ENCODE assay signal across 16 cellular contexts in the genomic region with DNA sequence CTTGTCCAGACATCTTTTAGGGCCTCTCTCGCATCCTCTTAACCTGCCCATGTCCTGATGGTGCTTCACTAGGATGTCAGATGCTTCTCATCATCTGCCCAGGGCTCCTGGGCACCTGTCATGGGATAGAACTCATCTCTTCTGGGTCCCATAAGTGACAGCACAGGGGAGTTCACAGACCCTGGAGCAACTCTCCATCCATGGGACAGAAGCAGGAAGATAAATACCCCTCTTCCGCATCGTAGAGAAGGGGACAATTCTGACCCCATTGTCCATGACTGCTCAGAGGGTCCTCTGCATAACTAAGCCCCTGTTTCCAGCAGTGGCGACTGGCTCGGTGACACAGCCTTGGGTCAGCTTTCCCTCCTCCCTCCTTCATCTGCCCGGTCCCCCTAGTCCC.
"Had no signal": no experiment of that assay in that cellular context is flagged by ENCODE, and none has a peak within 500 bp of the region (broad histone marks: within the 10 kb centered on the region; RNA-seq: fewer than 3 reads in every experiment).

No MANE protein-coding gene starts in this region.

- ATAC-seq: activated T-helper 17 cell treated with anti-CD3 and anti-CD28 coated beads, Interleukin-2, amount 50 U/mL, for 72 hours; stimulated activated naive CD8-positive, alpha-beta T cell treated with anti-CD3 and anti-CD28 coated beads, Interleukin-15, amount 100 ng/mL, for 72 hours had no signal

- H3K9me3 ChIP-seq: adrenal gland, colonic mucosa had no signal

- H3K27ac ChIP-seq: cardiac muscle cell, colonic mucosa, lower lobe of right lung, SK-N-MC had no signal

- H3K9me3 Mint-ChIP-seq: immature natural killer cell; stimulated activated naive CD8-positive, alpha-beta T cell treated with anti-CD3 and anti-CD28 coated beads, Interleukin-15, amount 100 ng/mL, for 72 hours had no signal

- H3K4me3 Mint-ChIP-seq: activated T-helper 17 cell treated with anti-CD3 and anti-CD28 coated beads, Interleukin-2, amount 50 U/mL, for 72 hours; immature natural killer cell; mesothelial cell of epicardium; stimulated activated naive CD8-positive, alpha-beta T cell treated with anti-CD3 and anti-CD28 coated beads, Interleukin-15, amount 100 ng/mL, for 72 hours had no signal

- H3K27ac Mint-ChIP-seq: activated T-helper 17 cell treated with anti-CD3 and anti-CD28 coated beads, Interleukin-2, amount 50 U/mL, for 72 hours; immature natural killer cell; stimulated activated naive CD8-positive, alpha-beta T cell treated with anti-CD3 and anti-CD28 coated beads, Interleukin-15, amount 100 ng/mL, for 72 hours had no signal

- H3K4me3 ChIP-seq: adrenal gland, cardiac muscle cell, colonic mucosa, lower lobe of right lung, SK-N-MC, skin epidermis had no signal

- H3K4me1 Mint-ChIP-seq: activated T-helper 17 cell treated with anti-CD3 and anti-CD28 coated beads, Interleukin-2, amount 50 U/mL, for 72 hours; immature natural killer cell; stimulated activated naive CD8-positive, alpha-beta T cell treated with anti-CD3 and anti-CD28 coated beads, Interleukin-15, amount 100 ng/mL, for 72 hours had no signal

- H3K4me1 ChIP-seq: adrenal gland, colonic mucosa, lower lobe of right lung had no signal

- DNase-seq: activated CD4-positive, alpha-beta T cell treated with anti-CD3 and anti-CD28 coated beads, Interleukin-2, amount 50 U/mL, for 1 hour; activated CD4-positive, CD25-positive, alpha-beta regulatory T cell; activated CD8-positive, alpha-beta memory T cell treated with anti-CD3 and anti-CD28 coated beads for 24 hours; activated naive CD4-positive, alpha-beta T cell treated with anti-CD3 and anti-CD28 coated beads, Interleukin-2, amount 50 U/mL, for 16 hours; activated T-cell treated with anti-CD3 and anti-CD28 coated beads for 4 hours; effector memory CD4-positive, alpha-beta T cell; immature natural killer cell; lower lobe of right lung; stimulated activated naive CD8-positive, alpha-beta T cell treated with anti-CD3 and anti-CD28 coated beads, Interleukin-15, amount 100 ng/mL, for 72 hours had no signal

- H3K27me3 ChIP-seq: adrenal gland, cardiac muscle cell, colonic mucosa had no signal

- H3K36me3 ChIP-seq: adrenal gland, cardiac muscle cell, colonic mucosa, lower lobe of right lung had no signal

- H3K36me3 Mint-ChIP-seq: immature natural killer cell, mesothelial cell of epicardium had no signal
